ENCODE assay signal across 1 cellular context in genomic region chr17:59756236-59756818, GRCh38.
TF ChIP-seq lines count a peak whose summit lies in the region.

No MANE protein-coding gene starts in this region.

TF ChIP-seq in SK-N-SH, 30 proteins besides CTCF, POLR2A, EP300 and RAD21 (continued from another document):
- TF ChIP-seq, protein P1, sequence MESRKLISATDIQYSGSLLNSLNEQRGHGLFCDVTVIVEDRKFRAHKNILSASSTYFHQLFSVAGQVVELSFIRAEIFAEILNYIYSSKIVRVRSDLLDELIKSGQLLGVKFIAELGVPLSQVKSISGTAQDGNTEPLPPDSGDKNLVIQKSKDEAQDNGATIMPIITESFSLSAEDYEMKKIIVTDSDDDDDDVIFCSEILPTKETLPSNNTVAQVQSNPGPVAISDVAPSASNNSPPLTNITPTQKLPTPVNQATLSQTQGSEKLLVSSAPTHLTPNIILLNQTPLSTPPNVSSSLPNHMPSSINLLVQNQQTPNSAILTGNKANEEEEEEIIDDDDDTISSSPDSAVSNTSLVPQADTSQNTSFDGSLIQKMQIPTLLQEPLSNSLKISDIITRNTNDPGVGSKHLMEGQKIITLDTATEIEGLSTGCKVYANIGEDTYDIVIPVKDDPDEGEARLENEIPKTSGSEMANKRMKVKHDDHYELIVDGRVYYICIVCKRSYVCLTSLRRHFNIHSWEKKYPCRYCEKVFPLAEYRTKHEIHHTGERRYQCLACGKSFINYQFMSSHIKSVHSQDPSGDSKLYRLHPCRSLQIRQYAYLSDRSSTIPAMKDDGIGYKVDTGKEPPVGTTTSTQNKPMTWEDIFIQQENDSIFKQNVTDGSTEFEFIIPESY (IDR thresholded peaks at IDR 0.05; ENCODE audit: borderline replicate concordance, low read depth): 0 out of 2 replicates have a peak, but pooled peaks have one; percentile 47
- TF ChIP-seq PBX3 (IDR thresholded peaks at IDR 0.05) (peak; percentile 95), SIN3A (IDR thresholded peaks at IDR 0.05; ENCODE audit: borderline replicate concordance, low read depth, low read length) (0 out of 2 replicates have a peak, but pooled peaks have one; percentile 50), JUND (IDR thresholded peaks at IDR 0.05) (peak; percentile 93), NRF1 (IDR thresholded peaks at IDR 0.05; ENCODE audit: low read depth, low read length) (no peak), GABPA (IDR thresholded peaks at IDR 0.05; ENCODE audit: low read depth) (no peak), YY1 (IDR thresholded peaks at IDR 0.05; ENCODE audit: low read depth) (no peak; the same call in 1 of the 2 replicates), TCF12 (IDR thresholded peaks at IDR 0.05) (peak; percentile 87), TAF1 (IDR thresholded peaks at IDR 0.05; ENCODE audit: borderline replicate concordance, low read depth, low read length) (peak; percentile 28; the same call in 1 of the 2 replicates), POLR2AphosphoS5 (IDR thresholded peaks at IDR 0.05; ENCODE audit: low read depth, low read length) (peak; percentile 89), FOXJ3 (CRISPR knock-in tag; IDR thresholded peaks at IDR 0.05) (no peak), MXI1 (IDR thresholded peaks at IDR 0.05; ENCODE audit: low read depth, low read length) (no peak), ELF1 (IDR thresholded peaks at IDR 0.05) (no peak), MAX (IDR thresholded peaks at IDR 0.05; ENCODE audit: low read depth) (no peak), TEAD4 (IDR thresholded peaks at IDR 0.05; ENCODE audit: borderline replicate concordance, insufficient read depth) (peak; percentile 87; the same call in 1 of the 2 replicates), CHD2 (IDR thresholded peaks at IDR 0.05; ENCODE audit: low read length, partially characterized antibody) (no peak), RFX5 (IDR thresholded peaks at IDR 0.05; ENCODE audit: low read length) (no peak), MEF2A (IDR thresholded peaks at IDR 0.05; ENCODE audit: borderline replicate concordance, low read depth) (peak; percentile 28; the same call in 1 of the 2 replicates), IRF3 (IDR thresholded peaks at IDR 0.05; ENCODE audit: low read depth, low read length) (no peak), SMC3 (IDR thresholded peaks at IDR 0.05; ENCODE audit: low read depth, low read length) (no peak)
- TF ChIP-seq, protein P2, sequence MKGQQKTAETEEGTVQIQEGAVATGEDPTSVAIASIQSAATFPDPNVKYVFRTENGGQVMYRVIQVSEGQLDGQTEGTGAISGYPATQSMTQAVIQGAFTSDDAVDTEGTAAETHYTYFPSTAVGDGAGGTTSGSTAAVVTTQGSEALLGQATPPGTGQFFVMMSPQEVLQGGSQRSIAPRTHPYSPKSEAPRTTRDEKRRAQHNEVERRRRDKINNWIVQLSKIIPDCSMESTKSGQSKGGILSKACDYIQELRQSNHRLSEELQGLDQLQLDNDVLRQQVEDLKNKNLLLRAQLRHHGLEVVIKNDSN (IDR thresholded peaks at IDR 0.05; ENCODE audit: borderline replicate concordance, low read depth): no peak
TF ChIP-seq in SK-N-SH: peak in this region for 13.
